In the genomic region with DNA sequence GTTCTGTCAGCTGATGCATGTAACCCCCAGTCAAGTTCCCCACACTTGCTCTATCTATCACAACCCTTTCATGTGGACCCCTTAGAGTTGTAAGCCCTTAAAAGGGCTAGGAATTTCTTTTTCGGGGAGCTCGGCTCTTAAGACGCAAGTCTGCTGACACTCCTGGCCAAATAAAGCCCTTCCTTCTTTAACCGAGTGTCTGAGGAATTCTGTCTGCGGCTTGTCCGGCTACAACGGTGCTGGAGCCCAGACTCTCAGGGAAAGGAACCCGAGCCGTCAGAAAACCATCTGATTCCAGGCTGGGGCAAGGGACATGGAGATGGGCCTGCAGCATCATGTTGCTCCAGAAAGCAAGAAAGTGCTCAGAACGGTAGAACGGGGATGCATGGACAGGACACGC, we compare ENCODE assay signal across 1 cellular context.
TF ChIP-seq lines count a peak whose summit lies in the region.

No MANE protein-coding gene starts in this region.

TF ChIP-seq in endothelial cell of umbilical vein, 7 proteins besides CTCF, POLR2A, EP300 and RAD21:
- TF ChIP-seq, protein P1, sequence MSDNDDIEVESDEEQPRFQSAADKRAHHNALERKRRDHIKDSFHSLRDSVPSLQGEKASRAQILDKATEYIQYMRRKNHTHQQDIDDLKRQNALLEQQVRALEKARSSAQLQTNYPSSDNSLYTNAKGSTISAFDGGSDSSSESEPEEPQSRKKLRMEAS (IDR thresholded peaks at IDR 0.05; ENCODE audit: insufficient read depth, insufficient read length): no peak
- TF ChIP-seq FOS (IDR thresholded peaks at IDR 0.05; ENCODE audit: borderline replicate concordance, insufficient read depth, low read length): no peak
- no peak for TF ChIP-seq POLR2AphosphoS5 (IDR thresholded peaks at IDR 0.05; ENCODE audit: insufficient read depth, low read depth, low read length)
- TF ChIP-seq MYC (IDR thresholded peaks at IDR 0.05; ENCODE audit: low read depth, low read length): no peak
- no peak for TF ChIP-seq EZH2 (IDR thresholded peaks at IDR 0.05; ENCODE audit: borderline replicate concordance, low read depth, low read length, severe bottlenecking)
- no peak for TF ChIP-seq JUN (IDR thresholded peaks at IDR 0.05; ENCODE audit: borderline replicate concordance, insufficient read depth, insufficient read length, low read depth)
- no peak for TF ChIP-seq GATA2 (IDR thresholded peaks at IDR 0.05; ENCODE audit: insufficient read depth, insufficient read length, low read depth, low read length)
